Comparison of ENCODE assay signal across 18 cellular contexts in the genomic region with DNA sequence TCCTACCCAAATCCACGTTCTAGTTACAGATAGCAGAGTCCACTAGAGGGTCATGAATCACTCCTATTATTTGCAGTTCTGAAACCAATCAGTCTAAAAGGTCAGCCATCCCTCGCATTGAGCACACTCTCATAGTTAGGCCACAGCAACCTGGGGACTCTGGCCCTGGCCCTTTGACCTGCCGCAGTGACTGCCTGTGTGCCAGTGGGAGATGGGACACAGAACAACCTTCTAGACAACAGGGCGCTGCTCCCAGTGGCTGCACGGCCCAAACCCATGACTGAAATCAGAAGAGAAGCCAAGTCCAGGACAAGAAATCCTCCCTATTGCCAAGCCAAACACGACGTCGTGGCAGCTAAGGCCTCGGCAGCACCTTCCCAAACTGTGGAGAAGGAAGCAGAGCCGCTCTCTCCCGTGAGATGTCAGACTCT.
DNase-seq lines count a peak whose midpoint lies in the region; ATAC-seq and TF ChIP-seq lines count a peak whose summit lies in the region.
"Had no signal": no experiment of that assay in that cellular context is flagged by ENCODE, and none has a peak within 500 bp of the region (broad histone marks: within the 10 kb centered on the region; RNA-seq: fewer than 3 reads in every experiment).

No MANE protein-coding gene starts in this region.

- H3K4me3 Mint-ChIP-seq in activated naive CD4-positive, alpha-beta T cell treated with anti-CD3 and anti-CD28 coated beads, Interleukin-2, amount 50 U/mL, for 24 hours = peak overlapping the region; percentile 28
- H3K4me3 Mint-ChIP-seq in activated T-helper 17 cell treated with anti-CD3 and anti-CD28 coated beads, Interleukin-2, amount 50 U/mL, for 72 hours = peak overlapping the region; percentile 56
- H3K4me3 Mint-ChIP-seq in memory B cell = peak overlapping the region; percentile 25
- peak overlapping the region; percentile 13 for H3K4me3 Mint-ChIP-seq in stimulated activated memory B cell treated with anti-CD40 and anti-IgM and Interleukin-4, amounts not matched to agents 10 μg/mL and 1 μg/mL and 100 μg/mL, for 72 hours

- no peaks in the 10 kb centered on the region for H3K4me1 Mint-ChIP-seq in activated naive CD4-positive, alpha-beta T cell treated with anti-CD3 and anti-CD28 coated beads, Interleukin-2, amount 50 U/mL, for 24 hours
- no peaks in the 10 kb centered on the region for H3K4me1 Mint-ChIP-seq in activated T-helper 17 cell treated with anti-CD3 and anti-CD28 coated beads, Interleukin-2, amount 50 U/mL, for 72 hours
- H3K4me1 Mint-ChIP-seq in memory B cell = peaks cover 4% of the 10 kb centered on the region
- H3K4me1 Mint-ChIP-seq in stimulated activated memory B cell treated with anti-CD40 and anti-IgM and Interleukin-4, amounts not matched to agents 10 μg/mL and 1 μg/mL and 100 μg/mL, for 72 hours = no peaks in the 10 kb centered on the region

- H3K27me3 Mint-ChIP-seq in activated naive CD4-positive, alpha-beta T cell treated with anti-CD3 and anti-CD28 coated beads, Interleukin-2, amount 50 U/mL, for 24 hours = peaks cover 5% of the 10 kb centered on the region
- H3K27me3 Mint-ChIP-seq in activated T-helper 17 cell treated with anti-CD3 and anti-CD28 coated beads, Interleukin-2, amount 50 U/mL, for 72 hours = peaks cover 9% of the 10 kb centered on the region
- peaks cover 11% of the 10 kb centered on the region for H3K27me3 Mint-ChIP-seq in memory B cell
- peaks cover 22% of the 10 kb centered on the region for H3K27me3 Mint-ChIP-seq in stimulated activated memory B cell treated with anti-CD40 and anti-IgM and Interleukin-4, amounts not matched to agents 10 μg/mL and 1 μg/mL and 100 μg/mL, for 72 hours

- no peaks in the 10 kb centered on the region for H3K36me3 ChIP-seq in hepatocyte (replicated peaks; ENCODE audit: insufficient read depth, low read depth)
- H3K36me3 ChIP-seq: heart left ventricle had no signal

- H2AFZ ChIP-seq in hepatocyte = no peak overlapping the region

- H3K79me2 ChIP-seq in hepatocyte = no peaks in the 10 kb centered on the region

- no peak overlapping the region for H3K4me3 ChIP-seq in hepatocyte
- H3K4me3 ChIP-seq: lung had no signal

- no peaks in the 10 kb centered on the region for H3K9me3 Mint-ChIP-seq in activated naive CD4-positive, alpha-beta T cell treated with anti-CD3 and anti-CD28 coated beads, Interleukin-2, amount 50 U/mL, for 24 hours
- H3K9me3 Mint-ChIP-seq in activated T-helper 17 cell treated with anti-CD3 and anti-CD28 coated beads, Interleukin-2, amount 50 U/mL, for 72 hours = no peaks in the 10 kb centered on the region
- H3K9me3 Mint-ChIP-seq in memory B cell = no peaks in the 10 kb centered on the region
- H3K9me3 Mint-ChIP-seq in stimulated activated memory B cell treated with anti-CD40 and anti-IgM and Interleukin-4, amounts not matched to agents 10 μg/mL and 1 μg/mL and 100 μg/mL, for 72 hours = no peaks in the 10 kb centered on the region
- H3K9me3 Mint-ChIP-seq: activated CD4-positive, alpha-beta T cell treated with anti-CD3 and anti-CD28 coated beads, Interleukin-2, amount 10 ng/mL, durations not matched to agents 7 days and 5 days; activated naive CD4-positive, alpha-beta T cell treated with anti-CD3 and anti-CD28 coated beads for 36 hours had no signal

- H4K20me1 ChIP-seq in hepatocyte (ENCODE audit: insufficient read depth, poor library complexity, severe bottlenecking) = no peaks in the 10 kb centered on the region

- WGBS in hepatocyte (ENCODE audit: low lambda C conversion rate, missing lambda C conversion rate) = 88% methylated on average over 11 of the region's 11 CpGs

- H3K9me2 ChIP-seq in hepatocyte (replicated peaks; ENCODE audit: insufficient read depth) = no peaks in the 10 kb centered on the region

- no peak for DNase-seq in activated naive CD4-positive, alpha-beta T cell (lab: John Stamatoyannopoulos, UW)
- DNase-seq in memory B cell (ENCODE audit: low spot score in 2 of 2) (no peak), hepatocyte (ENCODE audit: low spot score) (no peak)
- DNase-seq: activated CD4-positive, alpha-beta T cell treated with anti-CD3 and anti-CD28 coated beads, Interleukin-2, amount 10 ng/mL, durations not matched to agents 7 days and 5 days; activated naive CD4-positive, alpha-beta T cell treated with anti-CD3 and anti-CD28 coated beads for 36 hours; heart left ventricle; KBM-7; NCI-H1092; NCI-H2081; RPMI8226; testis had no signal

- H3K9me3 ChIP-seq in hepatocyte (ENCODE audit: low read depth) = no peaks in the 10 kb centered on the region
- H3K9me3 ChIP-seq: heart left ventricle, testis had no signal

- H3K27ac Mint-ChIP-seq in activated naive CD4-positive, alpha-beta T cell treated with anti-CD3 and anti-CD28 coated beads, Interleukin-2, amount 50 U/mL, for 24 hours = no peak overlapping the region
- H3K27ac Mint-ChIP-seq in activated T-helper 17 cell treated with anti-CD3 and anti-CD28 coated beads, Interleukin-2, amount 50 U/mL, for 72 hours = no peak overlapping the region
- H3K27ac Mint-ChIP-seq in memory B cell = no peak overlapping the region
- no peak overlapping the region for H3K27ac Mint-ChIP-seq in stimulated activated memory B cell treated with anti-CD40 and anti-IgM and Interleukin-4, amounts not matched to agents 10 μg/mL and 1 μg/mL and 100 μg/mL, for 72 hours
- H3K27ac Mint-ChIP-seq: activated CD4-positive, alpha-beta T cell treated with anti-CD3 and anti-CD28 coated beads, Interleukin-2, amount 10 ng/mL, durations not matched to agents 7 days and 5 days; activated naive CD4-positive, alpha-beta T cell treated with anti-CD3 and anti-CD28 coated beads for 36 hours had no signal

- no peak for TF ChIP-seq CTCF in hepatocyte (IDR thresholded peaks at IDR 0.05; ENCODE audit: poor library complexity)

- H3K4me1 ChIP-seq in hepatocyte (ENCODE audit: insufficient read depth) = peaks cover 4% of the 10 kb centered on the region
- H3K4me1 ChIP-seq: testis had no signal

- no peak overlapping the region for H3K27ac ChIP-seq in hepatocyte
- H3K27ac ChIP-seq: C4-2B, testis had no signal

- no peak overlapping the region for H3K4me2 ChIP-seq in hepatocyte

- peaks cover 8% of the 10 kb centered on the region for H3K27me3 ChIP-seq in hepatocyte
- H3K27me3 ChIP-seq: testis had no signal

- H3K36me3 Mint-ChIP-seq in activated naive CD4-positive, alpha-beta T cell treated with anti-CD3 and anti-CD28 coated beads, Interleukin-2, amount 50 U/mL, for 24 hours = no peaks in the 10 kb centered on the region
- no peaks in the 10 kb centered on the region for H3K36me3 Mint-ChIP-seq in activated T-helper 17 cell treated with anti-CD3 and anti-CD28 coated beads, Interleukin-2, amount 50 U/mL, for 72 hours (ENCODE audit: low read depth)
- H3K36me3 Mint-ChIP-seq in memory B cell = no peaks in the 10 kb centered on the region
- no peaks in the 10 kb centered on the region for H3K36me3 Mint-ChIP-seq in stimulated activated memory B cell treated with anti-CD40 and anti-IgM and Interleukin-4, amounts not matched to agents 10 μg/mL and 1 μg/mL and 100 μg/mL, for 72 hours

- no peak for ATAC-seq in activated T-helper 17 cell treated with anti-CD3 and anti-CD28 coated beads, Interleukin-2, amount 50 U/mL, for 72 hours (replicated peaks)
- ATAC-seq in memory B cell (ENCODE audit: low read depth) (no peak), HG02610 (IDR thresholded peaks at IDR 0.05; ENCODE audit: unreplicated experiment) (no peak), HG03342 (IDR thresholded peaks at IDR 0.05; ENCODE audit: unreplicated experiment) (no peak)
- no peak for ATAC-seq in stimulated activated memory B cell treated with anti-CD40 and anti-IgM and Interleukin-4, amounts not matched to agents 10 μg/mL and 1 μg/mL and 100 μg/mL, for 72 hours
